8 cellular contexts compared by ENCODE assay signal in the genomic region with DNA sequence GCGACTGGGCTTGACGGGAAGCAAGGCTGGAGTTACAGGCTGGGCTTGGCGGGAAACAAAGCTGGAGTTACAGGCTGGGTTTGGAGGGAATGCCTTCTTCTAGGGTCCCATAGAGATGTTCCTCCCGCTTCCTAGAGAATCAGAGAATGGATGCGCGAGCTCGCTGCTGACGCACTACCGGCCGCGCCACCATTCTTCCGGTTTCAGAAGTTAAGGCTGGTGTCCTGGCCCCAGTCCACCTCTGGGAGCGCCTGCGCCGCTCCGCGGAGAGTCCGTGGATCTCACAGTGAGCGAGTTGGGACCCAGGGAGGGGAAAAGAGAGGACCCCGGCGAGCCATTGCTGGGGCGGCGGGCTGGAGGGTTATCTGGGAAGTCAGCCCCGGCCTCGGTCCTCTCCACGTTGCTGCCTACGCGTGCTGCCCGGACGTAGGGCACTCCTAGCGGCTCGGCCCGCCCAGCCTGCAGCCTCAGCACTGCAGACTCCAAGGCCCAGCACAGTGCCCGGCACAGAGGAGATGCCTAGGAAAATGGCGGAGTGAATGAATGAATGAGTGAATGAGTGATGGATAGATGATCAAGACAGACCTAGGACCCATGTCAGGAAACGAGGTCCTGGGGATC. TPM values are rescaled to one million over a fixed set of nuclear protein-coding genes. Genes with fewer than 3 reads are reported as not detected.
DNase-seq lines count a peak whose midpoint lies in the region; ATAC-seq and TF ChIP-seq lines count a peak whose summit lies in the region.

TSS of gene ZNF502 (plus strand) at position 206 of the 621 bp plus-strand sequence. CDS start 7,602 bp downstream, outside the sequence.

- H3K27ac Mint-ChIP-seq in T-helper 17 cell: peak within 1 kb of the TSS; percentile 85

- peak; percentile 39 for TF ChIP-seq CTCF in AG04450 (IDR thresholded peaks at IDR 0.05; ENCODE audit: low read depth, low read length)
- peak; percentile 35 to 70 (median 42) for TF ChIP-seq CTCF in transverse colon (IDR thresholded peaks at IDR 0.05)

- WGBS in transverse colon (ENCODE audit: low coverage in 1 of 2), 2 donors: 3% methylated on average over 32 of the region's 36 CpGs; no CpG with 5 or more reads in 1 of the 2 donors

- H3K36me3 Mint-ChIP-seq in T-helper 17 cell (ENCODE audit: low read depth): no peaks in the 10 kb centered on the region

- peak; percentile 62 for DNase-seq in AG04450 (ENCODE audit: low read depth, low spot score)
- DNase-seq in HPDE6-E6E7 (ENCODE audit: extremely low spot score): peak; percentile 25
- peak; percentile 10 to 22 (median 10) for DNase-seq in T-helper 17 cell
- peak; percentile 9 to 95 (median 80) for DNase-seq in anterior cingulate cortex (lab: John Stamatoyannopoulos, UW)
- peak; percentile 92 for DNase-seq in left cardiac atrium
- DNase-seq in posterior vena cava (ENCODE audit: low spot score): peak; percentile 97
- peak; percentile 86 for DNase-seq in transverse colon
- DNase-seq in HAP-1 (ENCODE audit: low spot score in 2 of 2): no peak

- in situ Hi-C loops in transverse colon (cut with MboI; ENCODE audit: low pct_ligation_motif_present in 1 of 4, low pct_unique_long_range_greater_than_20kb in 1 of 4, low sequenced_read_pairs in 3 of 4): no loop called here
- in situ Hi-C loops in HAP-1 (cut with MboI; ENCODE audit: low sequenced_read_pairs): no loop called here

- CTCF ChIA-PET in AG04450 (lab: Charles Lee): no interaction called here

- TF ChIP-seq EP300 in transverse colon (IDR thresholded peaks at IDR 0.05; ENCODE audit: low read depth): no peak

- intact Hi-C loops in left cardiac atrium (cut with DNase I): loop anchor here in 1 of 2 donors (2.0 kb wide), 1 partner anchor 16 kb away; the partner anchor contains the start of gene ZNF501
- intact Hi-C loops in posterior vena cava (cut with DNase I): no loop called here
- intact Hi-C loops in transverse colon (cut with DNase I; ENCODE audit: low total_unique reads): no loop called here

- ATAC-seq in T-helper 17 cell (peak; percentile 82), left cardiac atrium (peak; percentile 99)

- H3K9me3 ChIP-seq in AG04450 (ENCODE audit: control insufficient read depth, insufficient read depth, low read length): peaks cover 38% of the 10 kb centered on the region
- no peaks in the 10 kb centered on the region for H3K9me3 ChIP-seq in T-helper 17 cell (ENCODE audit: control insufficient read depth, low read length, poor library complexity, severe bottlenecking)
- peaks cover 24 to 36% of the 10 kb centered on the region in 2 donors for H3K9me3 ChIP-seq in transverse colon
- H3K9me3 ChIP-seq in HAP-1: no peaks in the 10 kb centered on the region

- no peaks in the 10 kb centered on the region for H3K4me1 Mint-ChIP-seq in T-helper 17 cell

- H3K27me3 Mint-ChIP-seq in T-helper 17 cell: no peaks in the 10 kb centered on the region

- H3K36me3 ChIP-seq in transverse colon (peaks cover 0 to 8% (median 1%) of the 10 kb centered on the region in 4 donors), HAP-1 (replicated peaks) (no peaks in the 10 kb centered on the region)

- POLR2A ChIA-PET in AG04450 (lab: Yijun Ruan, JAX): interaction anchor here (0.6 to 1.6 kb wide), 4 partner anchors 17 to 128 kb away, joined by 4 to 18 read pairs (median 6); partner anchors contain the start of genes KIAA1143, KIF15, ZNF501 and ZNF660

- peak within 1 kb of the TSS; percentile 86 for H3K4me3 Mint-ChIP-seq in T-helper 17 cell

- H3K27me3 ChIP-seq in AG04450 (ENCODE audit: control insufficient read depth, insufficient read depth, low read length) (no peaks in the 10 kb centered on the region), transverse colon (peaks cover 4% of the 10 kb centered on the region), HAP-1 (ENCODE audit: low read depth) (no peaks in the 10 kb centered on the region)

- no peak for TF ChIP-seq POLR2A in transverse colon (IDR thresholded peaks at IDR 0.05)

- H3K4me1 ChIP-seq in transverse colon (peaks cover 0 to 8% (median 4%) of the 10 kb centered on the region in 4 donors), HAP-1 (no peaks in the 10 kb centered on the region)

- H3K27ac ChIP-seq in AG04450 (ENCODE audit: low read depth, low read length) (peak within 1 kb of the TSS; percentile 59), transverse colon (peak within 1 kb of the TSS; percentile 47 to 74 (median 72))

- H3K4me3 ChIP-seq in AG04450 (ENCODE audit: low read depth, low read length): peak within 1 kb of the TSS; percentile 91
- H3K4me3 ChIP-seq in transverse colon: peak within 1 kb of the TSS; percentile 48 to 91 (median 63)
- no peak within 1 kb of the TSS for H3K4me3 ChIP-seq in HAP-1

RNA-seq across cellular contexts. Expression of gene ZNF502, which starts in this region (rescaled TPM):
- 3.0 and 4.0 TPM in 2 replicates for polyA plus RNA-seq in AG04450 (2011; rRNA removed)
- 2.2 and 3.2 TPM in 2 replicates for polyA minus RNA-seq in AG04450 (2011; rRNA and poly(A)+ RNA removed)
- 1 to 10 TPM in 1 of 2 donors, under 1 TPM in 1; 0.91 to 2.2 TPM for total RNA-seq in T-helper 17 cell
- 1 to 10 TPM; 3.4 to 4.4 TPM for total RNA-seq in left cardiac atrium
- 1 to 10 TPM; 5.7 to 5.8 TPM for total RNA-seq in posterior vena cava
- total RNA-seq in transverse colon: 10 to 100 TPM in 1 of 4 donors, 1 to 10 TPM in 3; 1.4 to 13.7 (median 4.7) TPM

Comparison
In these comparisons a context has a peak if more than half of its experiments do, and no peak if none do; other contexts are left out.
1. DNase-seq: peak in AG04450 (single experiment), HPDE6-E6E7 (single experiment), T-helper 17 cell (3 of 3), anterior cingulate cortex (58 of 58), left cardiac atrium (single experiment), posterior vena cava (single experiment) and transverse colon (single experiment); none in HAP-1 (0 of 2).